8 cellular contexts compared by ENCODE assay signal in genomic region chr19:10602330-10603083, GRCh38. TPM values are rescaled to one million over a fixed set of nuclear protein-coding genes. Genes with fewer than 3 reads are reported as not detected.
DNase-seq lines count a peak whose midpoint lies in the region; ATAC-seq and TF ChIP-seq lines count a peak whose summit lies in the region.

No MANE protein-coding gene starts in this region.

- peak overlapping the region; percentile 82 for H2AFZ ChIP-seq in PC-9

- H3K36me3 ChIP-seq in PC-9 (ENCODE audit: low read depth) = no peaks in the 10 kb centered on the region
- no peaks in the 10 kb centered on the region for H3K36me3 ChIP-seq in esophagus squamous epithelium

- H3K4me2 ChIP-seq in PC-9 = peak overlapping the region; percentile 95

- H3K4me3 ChIP-seq in PC-9 (peak overlapping the region; percentile 93), esophagus squamous epithelium (peak overlapping the region; percentile 55 to 98 (median 80))

- no peaks in the 10 kb centered on the region for H3K9me3 ChIP-seq in PC-9 (ENCODE audit: insufficient read depth, low read depth)
- H3K9me3 ChIP-seq in esophagus squamous epithelium = no peaks in the 10 kb centered on the region

- peaks cover 33% of the 10 kb centered on the region for H3F3A ChIP-seq in PC-9 (ENCODE audit: insufficient read depth, low read depth)

- no TSS peak for BruUV-seq in PC-9 (replicated peaks; lab: Mats Ljungman, UMichigan)

- WGBS in esophagus squamous epithelium, 2 donors = 0 to 1% methylated on average over 8 to 15 of the region's 76 CpGs

- peak overlapping the region; percentile 90 for H3K27ac ChIP-seq in PC-9
- peak overlapping the region; percentile 82 to 95 (median 90) for H3K27ac ChIP-seq in esophagus squamous epithelium

- H3K4me1 ChIP-seq in PC-9 (replicated peaks; ENCODE audit: insufficient read depth) (peaks cover 31% of the 10 kb centered on the region), esophagus squamous epithelium (peaks cover 13 to 40% (median 22%) of the 10 kb centered on the region in 3 donors)

- intact Hi-C loops in PC-9 (cut with micrococcal nuclease; ENCODE audit: unreplicated experiment) = loop anchor here (2.0 kb wide), 2 partner anchors 16 to 22 kb away; partner anchors contain the start of genes AP1M2 and SLC44A2
- intact Hi-C loops in esophagus squamous epithelium (cut with DNase I) = no loop called here

- H3K79me2 ChIP-seq in PC-9 (ENCODE audit: low read depth) = peaks cover 6% of the 10 kb centered on the region; the same call in 1 of the 2 replicates

- no peaks in the 10 kb centered on the region for H4K20me1 ChIP-seq in PC-9 (ENCODE audit: insufficient read depth)

- H3K27me3 ChIP-seq in PC-9 (ENCODE audit: insufficient read depth, low read depth) (no peaks in the 10 kb centered on the region), esophagus squamous epithelium (peaks cover 0 to 4% (median 0%) of the 10 kb centered on the region in 4 donors)

- POLR2A ChIA-PET in PC-9 (lab: Charles Lee; ENCODE audit: unreplicated experiment) = interaction anchor here (0.6 to 0.7 kb wide), 5 partner anchors 16 to 1211 kb away, joined by 3 to 17 read pairs (median 4); no protein-coding TSS in a partner anchor

- peak; percentile 54 for ATAC-seq in GM19025 (IDR thresholded peaks at IDR 0.05; ENCODE audit: low read depth, unreplicated experiment)

- H3K9me2 ChIP-seq in PC-9 (ENCODE audit: insufficient read depth) = no peaks in the 10 kb centered on the region

- DNase-seq in AG20443 (ENCODE audit: low spot score) = peak; percentile 99
- peak; percentile 66 for DNase-seq in HK-2 (ENCODE audit: unreplicated experiment)
- DNase-seq in PC-9 = peak; percentile 58 to 77
- DNase-seq in activated T-cell treated with anti-CD3 and anti-CD28 coated beads, Interleukin-2, amount 50 U/mL, for 48 hours = peak; percentile 91 to 94
- DNase-seq in esophagus squamous epithelium (lab: John Stamatoyannopoulos, UW) = no peak
- DNase-seq in myocyte (ENCODE audit: low read depth) = peak; percentile 79
- DNase-seq in stimulated activated CD8-positive, alpha-beta memory T cell treated with anti-CD3 and anti-CD28 coated beads, Interleukin-7, amount 100 ng/mL, for 4 hours (ENCODE audit: low read depth in 2 of 2) = peak; percentile 75 to 85

- TF ChIP-seq POLR2A in esophagus squamous epithelium (IDR thresholded peaks at IDR 0.05) = peak in 2 of 4 donors; percentile 30 to 69

- CTCF ChIA-PET in PC-9 (lab: Charles Lee) = interaction anchor here (0.6 to 2.1 kb wide), 5 partner anchors 13 to 124 kb away, joined by 3 to 17 read pairs (median 7); no protein-coding TSS in a partner anchor

- TF ChIP-seq CTCF in PC-9 (conservative IDR thresholded peaks at IDR 0.05) (no peak), esophagus squamous epithelium (IDR thresholded peaks at IDR 0.05) (no peak)

RNA-seq across cellular contexts. Expression of gene AP1M2, which starts 15.4 kb away (rescaled TPM):
- total RNA-seq in PC-9 (2021) = 94.5 and 126 TPM in 2 replicates
- total RNA-seq in esophagus squamous epithelium = 10 to 100 TPM; 24.8 to 67.0 (median 57.1) TPM
- 1.6 TPM in 1 of 2 replicates, not detected in the other for total RNA-seq in myocyte
- polyA plus RNA-seq in myocyte (2012) = 1.6 TPM

RNA-seq across cellular contexts. Expression of gene SLC44A2, which starts 22.8 kb away (rescaled TPM):
- total RNA-seq in PC-9 (2021) = 205 and 239 TPM in 2 replicates
- total RNA-seq in esophagus squamous epithelium = 10 to 100 TPM; 59.7 to 82.8 (median 69.8) TPM
- 81.9 and 100 TPM in 2 replicates for total RNA-seq in myocyte
- 231 TPM for polyA plus RNA-seq in myocyte (2012)

RNA-seq across cellular contexts. Expression of gene CDKN2D, which starts 33.7 kb away (rescaled TPM):
- total RNA-seq in PC-9 (2021) (8.3 and 10.1 TPM in 2 replicates), esophagus squamous epithelium (10 to 100 TPM in 1 of 4 donors, 1 to 10 TPM in 3; 5.1 to 14.4 (median 6.2) TPM), myocyte (10.2 and 16.5 TPM in 2 replicates)
- 11.9 TPM for polyA plus RNA-seq in myocyte (2012)

RNA-seq across cellular contexts. Expression of gene KRI1, which starts 36.7 kb away (rescaled TPM):
- total RNA-seq in PC-9 (2021) (24.5 and 27.0 TPM in 2 replicates), esophagus squamous epithelium (10 to 100 TPM; 18.2 to 30.3 (median 23.9) TPM), myocyte (13.9 and 22.1 TPM in 2 replicates)
- 19.5 TPM for polyA plus RNA-seq in myocyte (2012)

RNA-seq across cellular contexts. Expression of gene ILF3, which starts 51.6 kb away (rescaled TPM):
- total RNA-seq in PC-9 (2021) (242 and 326 TPM in 2 replicates), esophagus squamous epithelium (100 to 1,000 TPM in 2 of 4 donors, 10 to 100 TPM in 2; 68.7 to 123 (median 98.3) TPM), myocyte (94.6 and 116 TPM in 2 replicates)
- polyA plus RNA-seq in myocyte (2012) = 116 TPM
